ENCODE assay signal across 10 cellular contexts in genomic region chr20:3330046-3330741, GRCh38.
DNase-seq lines count a peak whose midpoint lies in the region; ATAC-seq and TF ChIP-seq lines count a peak whose summit lies in the region.
"Had no signal": no experiment of that assay in that cellular context is flagged by ENCODE, and none has a peak within 500 bp of the region (broad histone marks: within the 10 kb centered on the region; RNA-seq: fewer than 3 reads in every experiment).

No MANE protein-coding gene starts in this region.

- peaks cover 0 to 32% (median 16%) of the 10 kb centered on the region in 4 donors for H3K4me1 Mint-ChIP-seq in CD4-positive, CD25-positive, alpha-beta regulatory T cell

- H3K18ac ChIP-seq in mesendoderm (ENCODE audit: low read length): no peak overlapping the region

- H3K36me3 Mint-ChIP-seq in CD4-positive, CD25-positive, alpha-beta regulatory T cell: peaks cover 16% of the 10 kb centered on the region

- intact Hi-C loops in head of caudate nucleus (cut with DNase I): no loop called here

- no peak overlapping the region for H4K5ac ChIP-seq in mesendoderm (ENCODE audit: low read length)

- H3K27ac Mint-ChIP-seq in CD4-positive, CD25-positive, alpha-beta regulatory T cell: peak overlapping the region in 2 of 3 donors; percentile 46 to 48
- H3K27ac Mint-ChIP-seq: T-helper 1 cell treated with Interleukin-12 subunit alpha and Interleukin-12 subunit beta and Interleukin-4 antibody, amounts not matched to agents 30 μg/mL and 1 μg/mL, for 36 hours had no signal

- no peak overlapping the region for H4K8ac ChIP-seq in mesendoderm (ENCODE audit: low read depth, low read length)

- no peaks in the 10 kb centered on the region for H3K9me3 ChIP-seq in CD4-positive, CD25-positive, alpha-beta regulatory T cell (ENCODE audit: control insufficient read depth in 2 of 2, low read length in 2 of 2)

- DNase-seq in CD4-positive, CD25-positive, alpha-beta regulatory T cell: peak in 1 of 3 donors; percentile 33
- peak; percentile 21 for DNase-seq in HFF-Myc (ENCODE audit: extremely low read depth, low read depth)
- DNase-seq in inferior parietal cortex (ENCODE audit: extremely low spot score): peak; percentile 46
- DNase-seq in NCI-H2227 (lab: John Stamatoyannopoulos, UW; ENCODE audit: unreplicated experiment): no peak
- no peak for DNase-seq in head of caudate nucleus
- no peak for DNase-seq in mesendoderm
- DNase-seq in iPS-NIHi7 (ENCODE audit: extremely low spot score): no peak
- DNase-seq: amniotic stem cell had no signal

- no peak overlapping the region for H2BK5ac ChIP-seq in mesendoderm (ENCODE audit: low read length)

- no peak overlapping the region for H2AK5ac ChIP-seq in mesendoderm (ENCODE audit: low read length)

- no peak overlapping the region for H3K9ac ChIP-seq in mesendoderm (ENCODE audit: low read length)

- H2BK120ac ChIP-seq in mesendoderm (ENCODE audit: low read depth, low read length): no peak overlapping the region

- no peaks in the 10 kb centered on the region for H3K79me2 ChIP-seq in mesendoderm (ENCODE audit: control insufficient read depth, insufficient read depth, low read length)

- no peaks in the 10 kb centered on the region for H3K79me1 ChIP-seq in mesendoderm (ENCODE audit: low read length)

- peak in 1 of 2 donors; percentile 34 for ATAC-seq in CD4-positive, CD25-positive, alpha-beta regulatory T cell (ENCODE audit: low read depth in 2 of 2)
- ATAC-seq in SK-N-SH treated with all-trans-retinoic acid at 6 μM for 48 hours: peak; percentile 80

- H3K4me1 ChIP-seq in CD4-positive, CD25-positive, alpha-beta regulatory T cell (ENCODE audit: control insufficient read depth, insufficient read depth, low read length, poor library complexity, severe bottlenecking): peaks cover 16% of the 10 kb centered on the region
- H3K4me1 ChIP-seq in mesendoderm (ENCODE audit: control insufficient read depth, low read depth, low read length): peaks cover 3% of the 10 kb centered on the region

- no peaks in the 10 kb centered on the region for H3K9me3 Mint-ChIP-seq in CD4-positive, CD25-positive, alpha-beta regulatory T cell
- H3K9me3 Mint-ChIP-seq: T-helper 1 cell treated with Interleukin-12 subunit alpha and Interleukin-12 subunit beta and Interleukin-4 antibody, amounts not matched to agents 30 μg/mL and 1 μg/mL, for 36 hours had no signal

- H3K23ac ChIP-seq in mesendoderm (ENCODE audit: low read length): no peak overlapping the region

- no peaks in the 10 kb centered on the region for H3K27me3 ChIP-seq in CD4-positive, CD25-positive, alpha-beta regulatory T cell (ENCODE audit: control insufficient read depth, insufficient read depth, low read length)
- H3K27me3 ChIP-seq in mesendoderm (ENCODE audit: insufficient read depth, low read length, poor library complexity): no peaks in the 10 kb centered on the region

- H3K4me3 Mint-ChIP-seq in CD4-positive, CD25-positive, alpha-beta regulatory T cell: no peak overlapping the region
- H3K4me3 Mint-ChIP-seq: T-helper 1 cell treated with Interleukin-12 subunit alpha and Interleukin-12 subunit beta and Interleukin-4 antibody, amounts not matched to agents 30 μg/mL and 1 μg/mL, for 36 hours had no signal

- TF ChIP-seq CTCF in HFF-Myc (IDR thresholded peaks at IDR 0.05; ENCODE audit: low read depth, low read length, missing control alignments): peak; percentile 8

- no peak overlapping the region for H3K4me3 ChIP-seq in CD4-positive, CD25-positive, alpha-beta regulatory T cell (ENCODE audit: low read depth, low read length)
- H3K4me3 ChIP-seq in HFF-Myc (replicated peaks; ENCODE audit: low read depth, low read length) (no peak overlapping the region), mesendoderm (ENCODE audit: low read length) (no peak overlapping the region)

- no peak overlapping the region for H2BK15ac ChIP-seq in mesendoderm (replicated peaks; ENCODE audit: low read depth)

- H3K27ac ChIP-seq in CD4-positive, CD25-positive, alpha-beta regulatory T cell (ENCODE audit: insufficient read depth, low read length, poor library complexity, severe bottlenecking): no peak overlapping the region
- no peak overlapping the region for H3K27ac ChIP-seq in mesendoderm (ENCODE audit: low read depth, low read length)

- H3K56ac ChIP-seq in mesendoderm (ENCODE audit: low read length): no peak overlapping the region

- no peaks in the 10 kb centered on the region for H3K27me3 Mint-ChIP-seq in CD4-positive, CD25-positive, alpha-beta regulatory T cell

- WGBS in mesendoderm (ENCODE audit: extremely low coverage, insufficient coverage, low lambda C conversion rate): no CpG with 5 or more reads among the region's 4 CpGs

- H3K4ac ChIP-seq in mesendoderm (ENCODE audit: low read depth, low read length): no peak overlapping the region

- no peak overlapping the region for H3K4me2 ChIP-seq in mesendoderm (ENCODE audit: low read length)

- peaks cover 27% of the 10 kb centered on the region for H3K36me3 ChIP-seq in CD4-positive, CD25-positive, alpha-beta regulatory T cell (ENCODE audit: control insufficient read depth, insufficient read depth, low read length)
- H3K36me3 ChIP-seq in mesendoderm (ENCODE audit: control insufficient read depth, insufficient read depth, low read length): peaks cover 2% of the 10 kb centered on the region

TF ChIP-seq in SK-N-SH treated with all-trans-retinoic acid at 6 μM for 48 hours, 23 proteins besides CTCF, POLR2A, EP300 and RAD21:
- TF ChIP-seq ZNF70 (CRISPR knock-in tag; IDR thresholded peaks at IDR 0.05) (no peak), ARNTL (CRISPR knock-in tag; IDR thresholded peaks at IDR 0.05; ENCODE audit: borderline replicate concordance, low read depth) (no peak), PPARA (CRISPR knock-in tag; IDR thresholded peaks at IDR 0.05; ENCODE audit: borderline replicate concordance) (no peak)
- TF ChIP-seq, protein P1, sequence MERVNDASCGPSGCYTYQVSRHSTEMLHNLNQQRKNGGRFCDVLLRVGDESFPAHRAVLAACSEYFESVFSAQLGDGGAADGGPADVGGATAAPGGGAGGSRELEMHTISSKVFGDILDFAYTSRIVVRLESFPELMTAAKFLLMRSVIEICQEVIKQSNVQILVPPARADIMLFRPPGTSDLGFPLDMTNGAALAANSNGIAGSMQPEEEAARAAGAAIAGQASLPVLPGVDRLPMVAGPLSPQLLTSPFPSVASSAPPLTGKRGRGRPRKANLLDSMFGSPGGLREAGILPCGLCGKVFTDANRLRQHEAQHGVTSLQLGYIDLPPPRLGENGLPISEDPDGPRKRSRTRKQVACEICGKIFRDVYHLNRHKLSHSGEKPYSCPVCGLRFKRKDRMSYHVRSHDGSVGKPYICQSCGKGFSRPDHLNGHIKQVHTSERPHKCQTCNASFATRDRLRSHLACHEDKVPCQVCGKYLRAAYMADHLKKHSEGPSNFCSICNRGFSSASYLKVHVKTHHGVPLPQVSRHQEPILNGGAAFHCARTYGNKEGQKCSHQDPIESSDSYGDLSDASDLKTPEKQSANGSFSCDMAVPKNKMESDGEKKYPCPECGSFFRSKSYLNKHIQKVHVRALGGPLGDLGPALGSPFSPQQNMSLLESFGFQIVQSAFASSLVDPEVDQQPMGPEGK (CRISPR knock-in tag; IDR thresholded peaks at IDR 0.05; ENCODE audit: borderline replicate concordance): no peak
TF ChIP-seq in SK-N-SH treated with all-trans-retinoic acid at 6 μM for 48 hours: peak in this region for 0.

Comparison
In these comparisons a context has a peak if more than half of its experiments do, and no peak if none do; other contexts are left out.
1. DNase-seq: peak in HFF-Myc (single experiment) and inferior parietal cortex (single experiment); none in NCI-H2227 (single experiment), head of caudate nucleus (0 of 42), mesendoderm (single experiment) and iPS-NIHi7 (single experiment).